In the genomic region with DNA sequence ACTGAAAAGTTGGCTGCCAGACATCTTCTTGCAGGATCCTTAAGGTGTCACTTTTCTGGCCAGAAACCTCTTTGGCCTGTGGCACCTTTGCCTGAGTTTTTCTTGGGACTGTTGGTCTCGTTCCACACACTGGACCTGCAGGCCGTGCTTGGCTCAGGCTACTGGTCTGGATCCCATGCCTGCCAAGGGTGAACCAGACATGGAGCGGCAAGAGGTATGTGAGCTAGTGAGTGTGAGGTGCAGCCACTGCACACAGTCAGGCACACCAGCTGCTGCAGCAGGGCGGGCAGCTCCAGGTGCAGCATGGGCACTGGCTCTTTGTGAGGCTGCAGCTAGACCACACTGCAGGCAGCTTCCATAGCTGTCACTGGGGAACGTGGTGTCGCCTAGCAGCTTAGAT, we compare ENCODE assay signal across 19 cellular contexts.
"Had no signal": no experiment of that assay in that cellular context is flagged by ENCODE, and none has a peak within 500 bp of the region (broad histone marks: within the 10 kb centered on the region; RNA-seq: fewer than 3 reads in every experiment).

No MANE protein-coding gene starts in this region.

- H3K4me3 ChIP-seq: dorsolateral prefrontal cortex, lower lobe of right lung, ovary, right lobe of liver, spleen, transverse colon had no signal

- DNase-seq: cortex of kidney; dorsolateral prefrontal cortex; effector CD8-positive, alpha-beta T cell; foreskin melanocyte; head of caudate nucleus; hypothalamus; kidney glomerular epithelial cell; lower lobe of right lung; natural killer cell; nucleus accumbens; ovary; right lobe of liver; spleen; stimulated activated CD4-positive, alpha-beta T cell treated with anti-CD3 and anti-CD28 coated beads, Interleukin-15, amount 100 ng/mL, for 24 hours; stimulated activated CD4-positive, alpha-beta T cell treated with anti-CD3 and anti-CD28 coated beads, Interleukin-1b, Interleukin-23, amount 100 ng/mL, for 48 hours; stimulated activated CD4-positive, alpha-beta T cell treated with anti-CD3 and anti-CD28 coated beads, Interleukin-4, amount 100 ng/mL, for 24 hours; transverse colon had no signal

- H3K4me1 ChIP-seq: lower lobe of right lung, right lobe of liver, spleen, transverse colon had no signal

- H3K9me3 ChIP-seq: lower lobe of right lung, ovary, right lobe of liver, transverse colon had no signal

- H3K36me3 ChIP-seq: lower lobe of right lung, ovary, right lobe of liver, transverse colon had no signal

- H3K27ac ChIP-seq: dorsolateral prefrontal cortex, lower lobe of right lung, ovary, right lobe of liver, spleen, transverse colon had no signal

- H3K27me3 ChIP-seq: dorsolateral prefrontal cortex, ovary, right lobe of liver, spleen, transverse colon had no signal

- ATAC-seq: left lobe of liver; natural killer cell; stimulated activated memory B cell treated with anti-CD40 and anti-IgM and Interleukin-4, amounts not matched to agents 10 μg/mL and 1 μg/mL and 100 μg/mL, for 72 hours had no signal
